In genomic region chr2:75374414-75374957, GRCh38 we compare ENCODE assay signal across 8 cellular contexts.
A peak's percentile ranks its signal among the peaks of the same experiment; 100 is the strongest.
DNase-seq lines count a peak whose midpoint lies in the region; ATAC-seq and TF ChIP-seq lines count a peak whose summit lies in the region.
"Not testable (repeated sequence)": the region's sequence is repeated elsewhere in the genome, so short reads cannot be mapped to it uniquely, and the experiment has no call there.

No MANE protein-coding gene starts in this region.

- intact Hi-C loops in A673 (cut with micrococcal nuclease; ENCODE audit: unreplicated experiment); IMR-90 (cut with micrococcal nuclease): not testable (repeated sequence)

- H2AK9ac ChIP-seq in IMR-90 (replicated peaks; ENCODE audit: low read depth, low read length, poor library complexity) = not testable (repeated sequence)

- not testable (repeated sequence) for H3K27me3 ChIP-seq in A673 (replicated peaks; ENCODE audit: insufficient read depth, low read depth, low read length, poor library complexity); IMR-90 (ENCODE audit: control insufficient read depth, insufficient read depth, low read length); mesendoderm (ENCODE audit: insufficient read depth, low read length, poor library complexity)

- H2BK20ac ChIP-seq in IMR-90 (ENCODE audit: low read depth, low read length) = not testable (repeated sequence)

- not testable (repeated sequence) for TF ChIP-seq POLR2A in IMR-90 (IDR thresholded peaks at IDR 0.05; ENCODE audit: low read depth, low read length)

- POLR2A ChIA-PET in A673 (lab: Charles Lee; ENCODE audit: low non-redundant PET); IMR-90 (lab: Charles Lee; ENCODE audit: unreplicated experiment): not testable (repeated sequence)

- peaks cover 15% of the 10 kb centered on the region for H3K9me3 Mint-ChIP-seq in activated naive CD4-positive, alpha-beta T cell treated with anti-CD3 and anti-CD28 coated beads, Interleukin-2, amount 10 ng/mL, durations not matched to agents 7 days and 5 days

- H3K14ac ChIP-seq in IMR-90 (replicated peaks; ENCODE audit: low read depth, low read length) = 0 out of 2 replicates have a peak overlapping the region, but pooled peaks have one; percentile 5

- not testable (repeated sequence) for H2AFZ ChIP-seq in IMR-90 (replicated peaks; ENCODE audit: low read length, poor library complexity)

- not testable (repeated sequence) for H3K4me3 Mint-ChIP-seq in activated naive CD4-positive, alpha-beta T cell treated with anti-CD3 and anti-CD28 coated beads, Interleukin-2, amount 10 ng/mL, durations not matched to agents 7 days and 5 days

- H4K91ac ChIP-seq in IMR-90 (ENCODE audit: insufficient read depth, low read depth, low read length) = not testable (repeated sequence)

- not testable (repeated sequence) for TF ChIP-seq RAD21 in IMR-90 (IDR thresholded peaks at IDR 0.05; ENCODE audit: low read length)

- H3K79me2 ChIP-seq in mesendoderm (ENCODE audit: control insufficient read depth, insufficient read depth, low read length) = not testable (repeated sequence)

- not testable (repeated sequence) for H3K27ac Mint-ChIP-seq in activated naive CD4-positive, alpha-beta T cell treated with anti-CD3 and anti-CD28 coated beads, Interleukin-2, amount 10 ng/mL, durations not matched to agents 7 days and 5 days

- not testable (repeated sequence) for H2BK120ac ChIP-seq in IMR-90 (ENCODE audit: low read depth, low read length); mesendoderm (ENCODE audit: low read depth, low read length)

- H2BK5ac ChIP-seq in IMR-90 (ENCODE audit: low read depth, low read length, poor library complexity, severe bottlenecking) = not testable (repeated sequence)
- H2BK5ac ChIP-seq in mesendoderm (ENCODE audit: low read length) = peak overlapping the region; percentile 25

- not testable (repeated sequence) for H4K5ac ChIP-seq in IMR-90 (ENCODE audit: low read depth, low read length); mesendoderm (ENCODE audit: low read length)

- H3K36me3 Mint-ChIP-seq in activated naive CD4-positive, alpha-beta T cell treated with anti-CD3 and anti-CD28 coated beads, Interleukin-2, amount 10 ng/mL, durations not matched to agents 7 days and 5 days = not testable (repeated sequence)

- in situ Hi-C loops in IMR-90 (cut with MboI; ENCODE audit: low sequenced_read_pairs) = not testable (repeated sequence)

- not testable (repeated sequence) for H3K27me3 Mint-ChIP-seq in activated naive CD4-positive, alpha-beta T cell treated with anti-CD3 and anti-CD28 coated beads, Interleukin-2, amount 10 ng/mL, durations not matched to agents 7 days and 5 days

- not testable (repeated sequence) for H4K8ac ChIP-seq in IMR-90 (ENCODE audit: low read depth in 2 of 2, low read length in 2 of 2); mesendoderm (ENCODE audit: low read depth, low read length)

- not testable (repeated sequence) for H3K4me1 Mint-ChIP-seq in activated naive CD4-positive, alpha-beta T cell treated with anti-CD3 and anti-CD28 coated beads, Interleukin-2, amount 10 ng/mL, durations not matched to agents 7 days and 5 days

- not testable (repeated sequence) for H3K23ac ChIP-seq in IMR-90 (ENCODE audit: low read depth, low read length); mesendoderm (ENCODE audit: low read length)

- H3K9ac ChIP-seq in IMR-90 (ENCODE audit: low read depth, low read length); mesendoderm (ENCODE audit: low read length): not testable (repeated sequence)

- not testable (repeated sequence) for H3K9me3 ChIP-seq in A673 (ENCODE audit: low read depth, low read length, poor library complexity, severe bottlenecking); IMR-90 (ENCODE audit: control insufficient read depth, insufficient read depth, low read length)

- not testable (repeated sequence) for H3K4ac ChIP-seq in IMR-90 (ENCODE audit: low read depth, low read length); mesendoderm (ENCODE audit: low read depth, low read length)

- H3K79me1 ChIP-seq in IMR-90 (ENCODE audit: low read depth in 1 of 2, low read length in 2 of 2); mesendoderm (ENCODE audit: low read length): not testable (repeated sequence)

- not testable (repeated sequence) for H3K36me3 ChIP-seq in A673 (ENCODE audit: insufficient read depth, low read length, poor library complexity, severe bottlenecking); IMR-90 (ENCODE audit: control insufficient read depth, insufficient read depth, low read length); mesendoderm (ENCODE audit: control insufficient read depth, insufficient read depth, low read length)

- BruUV-seq in A673 (replicated peaks; lab: Mats Ljungman, UMichigan); IMR-90 (replicated peaks; lab: Mats Ljungman, UMichigan): not testable (repeated sequence)

- not testable (repeated sequence) for H2BK15ac ChIP-seq in IMR-90 (ENCODE audit: low read depth, low read length); mesendoderm (replicated peaks; ENCODE audit: low read depth)

- H3K4me2 ChIP-seq in IMR-90 (ENCODE audit: low read depth, low read length); mesendoderm (ENCODE audit: low read length): not testable (repeated sequence)

- WGBS in IMR-90 (ENCODE audit: extremely low coverage in 2 of 2, insufficient read length in 1 of 2), 2 experiments = no CpG with 5 or more reads among the region's 6 CpGs
- WGBS in mesendoderm (ENCODE audit: extremely low coverage, insufficient coverage, low lambda C conversion rate) = no CpG with 5 or more reads among the region's 6 CpGs

- DNase-seq in A673 (ENCODE audit: low spot score) (peak; percentile 63), ELR (ENCODE audit: low read depth) (peak; percentile 25), IMR-90 (peak; percentile 38), NCI-H345 (lab: John Stamatoyannopoulos, UW) (peak; percentile 53), SHP77 (lab: John Stamatoyannopoulos, UW) (peak; percentile 86), fibroblast of mammary gland (ENCODE audit: low read depth) (peak; percentile 7), mesendoderm (peak; percentile 93)
- DNase-seq in activated naive CD4-positive, alpha-beta T cell treated with anti-CD3 and anti-CD28 coated beads, Interleukin-2, amount 10 ng/mL, durations not matched to agents 7 days and 5 days = peak; percentile 23

- not testable (repeated sequence) for TF ChIP-seq CTCF in A673 (conservative IDR thresholded peaks at IDR 0.05; ENCODE audit: low read depth, low read length); IMR-90 (conservative IDR thresholded peaks at IDR 0.05; ENCODE audit: low read depth, low read length); fibroblast of mammary gland (conservative IDR thresholded peaks at IDR 0.05; ENCODE audit: control insufficient read depth, insufficient read depth, low read depth, low read length)

- ATAC-seq in IMR-90 (ENCODE audit: low read depth) = peak; percentile 56

- not testable (repeated sequence) for H3K9me1 ChIP-seq in IMR-90 (ENCODE audit: insufficient read depth, low read length)

- H3K18ac ChIP-seq in IMR-90 (ENCODE audit: low read depth, low read length); mesendoderm (ENCODE audit: low read length): not testable (repeated sequence)

- not testable (repeated sequence) for H3K4me1 ChIP-seq in A673 (ENCODE audit: insufficient read depth, low read length, poor library complexity, severe bottlenecking); IMR-90 (ENCODE audit: control insufficient read depth, insufficient read depth, low read length); mesendoderm (ENCODE audit: control insufficient read depth, low read depth, low read length)

- peak overlapping the region; percentile 9; the same call in 1 of the 2 replicates for H2AK5ac ChIP-seq in IMR-90 (ENCODE audit: low read depth, low read length)
- not testable (repeated sequence) for H2AK5ac ChIP-seq in mesendoderm (ENCODE audit: low read length)

- dilution Hi-C loops in IMR-90 (cut with HindIII; ENCODE audit: low sequenced_read_pairs, unreplicated experiment) = not testable (repeated sequence)

- H3K4me3 ChIP-seq in A673 (ENCODE audit: low read depth, low read length, poor library complexity, severe bottlenecking); IMR-90 (ENCODE audit: insufficient read depth, low read depth, low read length); fibroblast of mammary gland (ENCODE audit: control insufficient read depth, low read depth, low read length); mesendoderm (ENCODE audit: low read length): not testable (repeated sequence)

- CTCF ChIA-PET in A673 (lab: Charles Lee) = interaction anchor here (0.5 kb wide), 1 partner anchor 10 kb away, joined by 4 read pairs; no protein-coding TSS in a partner anchor
- CTCF ChIA-PET in IMR-90 (lab: Yijun Ruan, JAX); activated naive CD4-positive, alpha-beta T cell treated with anti-CD3 and anti-CD28 coated beads, Interleukin-2, amount 10 ng/mL, durations not matched to agents 7 days and 5 days (lab: Charles Lee): not testable (repeated sequence)

- not testable (repeated sequence) for H3K27ac ChIP-seq in A673 (ENCODE audit: low read depth, low read length, poor library complexity, severe bottlenecking); IMR-90 (ENCODE audit: insufficient read depth, low read length)
- H3K27ac ChIP-seq in mesendoderm (ENCODE audit: low read depth, low read length) = peak overlapping the region; percentile 48

- not testable (repeated sequence) for H3K56ac ChIP-seq in IMR-90 (ENCODE audit: extremely low read depth, insufficient read depth, low read length)
- H3K56ac ChIP-seq in mesendoderm (ENCODE audit: low read length) = peak overlapping the region; percentile 25

- not testable (repeated sequence) for H4K20me1 ChIP-seq in IMR-90 (ENCODE audit: insufficient read depth, low read length)

Comparison
In these comparisons a context has a peak if more than half of its experiments do, and no peak if none do; other contexts are left out.
1. DNase-seq: peak in every context shown above with its lines; median percentile 93 in mesendoderm; 86 in SHP77; 63 in A673; 53 in NCI-H345; 38 in IMR-90; 25 in ELR; 23 in activated naive CD4-positive, alpha-beta T cell treated with anti-CD3 and anti-CD28 coated beads, Interleukin-2, amount 10 ng/mL, durations not matched to agents 7 days and 5 days; 7 in fibroblast of mammary gland.